In genomic region chr12:52004042-52004648, GRCh38 we compare ENCODE assay signal across 8 cellular contexts. TPM values are rescaled to one million over a fixed set of nuclear protein-coding genes. Genes with fewer than 3 reads are reported as not detected.
DNase-seq lines count a peak whose midpoint lies in the region; ATAC-seq and TF ChIP-seq lines count a peak whose summit lies in the region.

No MANE protein-coding gene starts in this region.

- H3K9me3 ChIP-seq in body of pancreas (no peaks in the 10 kb centered on the region), vagina (no peaks in the 10 kb centered on the region)

- peak; percentile 53 for ATAC-seq in body of pancreas
- ATAC-seq in GM21526 (IDR thresholded peaks at IDR 0.05; ENCODE audit: low FRiP score, unreplicated experiment), result no peak
- no peak for ATAC-seq in GM21619 (IDR thresholded peaks at IDR 0.05; ENCODE audit: unreplicated experiment)

- no peak overlapping the region for H3K4me3 ChIP-seq in body of pancreas
- no peak overlapping the region for H3K4me3 ChIP-seq in vagina

- peak overlapping the region in 3 of 4 donors; percentile 7 to 31 (median 13) for H3K27ac ChIP-seq in body of pancreas
- no peak overlapping the region for H3K27ac ChIP-seq in vagina

- peak; percentile 54 to 86 (median 79) for TF ChIP-seq CTCF in body of pancreas (IDR thresholded peaks at IDR 0.05)
- peak; percentile 56 to 71 (median 70) for TF ChIP-seq CTCF in vagina (IDR thresholded peaks at IDR 0.05)

- no peaks in the 10 kb centered on the region for H3K27me3 ChIP-seq in body of pancreas
- no peaks in the 10 kb centered on the region for H3K27me3 ChIP-seq in vagina

- H3K36me3 ChIP-seq in body of pancreas (replicated peaks in 1 of 2; ENCODE audit: insufficient read depth in 1 of 2, low read depth in 2 of 2) (no peaks in the 10 kb centered on the region), vagina (no peaks in the 10 kb centered on the region)

- peak; percentile 46 for DNase-seq in NCI-H748 (lab: John Stamatoyannopoulos, UW; ENCODE audit: unreplicated experiment)
- DNase-seq in NCI-H748 treated with DMSO at 0.1 percent for 48 hours (lab: John Stamatoyannopoulos, UW), result no peak
- peak; percentile 48 for DNase-seq in NCI-H2107 (lab: John Stamatoyannopoulos, UW)
- peak; percentile 71 to 80 (median 74) for DNase-seq in body of pancreas
- DNase-seq in kidney tubule cell (ENCODE audit: low spot score), result peak; percentile 74
- DNase-seq in vagina (ENCODE audit: extremely low spot score in 2 of 2), result no peak

- intact Hi-C loops in body of pancreas (cut with DNase I) (no loop called here), vagina (cut with DNase I) (no loop called here)

- H3K4me1 ChIP-seq in body of pancreas (peaks cover 27% of the 10 kb centered on the region), vagina (peaks cover 30% of the 10 kb centered on the region)

- WGBS in body of pancreas, 2 donors, result 45 to 49% methylated on average over 4 to 5 of the region's 5 CpGs

- no peak for TF ChIP-seq POLR2A in body of pancreas (IDR thresholded peaks at IDR 0.05)
- no peak for TF ChIP-seq POLR2A in vagina (IDR thresholded peaks at IDR 0.05)

RNA-seq across cellular contexts. Expression of gene TAMALIN, which starts 2.6 kb away (rescaled TPM):
- 10 to 100 TPM in 1 of 2 donors, 1 to 10 TPM in 1; 7.0 to 19.4 TPM for total RNA-seq in body of pancreas
- 47.1 TPM for total RNA-seq in vagina

RNA-seq across cellular contexts. Expression of gene NR4A1, which starts 47.1 kb away (rescaled TPM):
- 100 to 1,000 TPM in 1 of 2 donors, 10 to 100 TPM in 1; 36.6 to 253 TPM for total RNA-seq in body of pancreas
- 465 TPM for total RNA-seq in vagina

RNA-seq across cellular contexts. Expression of gene ACVR1B, which starts 52.6 kb away (rescaled TPM):
- total RNA-seq in body of pancreas, result 10 to 100 TPM; 19.8 to 21.8 TPM
- total RNA-seq in vagina, result 23.6 TPM

Comparison
In these comparisons a context has a peak if more than half of its experiments do, and no peak if none do; other contexts are left out.
1. DNase-seq: peak in NCI-H748 (single experiment), NCI-H2107 (single experiment), body of pancreas (4 of 4) and kidney tubule cell (single experiment); none in NCI-H748 treated with DMSO at 0.1 percent for 48 hours (single experiment) and vagina (0 of 2).